ENCODE assay signal across 1 cellular context in the genomic region with DNA sequence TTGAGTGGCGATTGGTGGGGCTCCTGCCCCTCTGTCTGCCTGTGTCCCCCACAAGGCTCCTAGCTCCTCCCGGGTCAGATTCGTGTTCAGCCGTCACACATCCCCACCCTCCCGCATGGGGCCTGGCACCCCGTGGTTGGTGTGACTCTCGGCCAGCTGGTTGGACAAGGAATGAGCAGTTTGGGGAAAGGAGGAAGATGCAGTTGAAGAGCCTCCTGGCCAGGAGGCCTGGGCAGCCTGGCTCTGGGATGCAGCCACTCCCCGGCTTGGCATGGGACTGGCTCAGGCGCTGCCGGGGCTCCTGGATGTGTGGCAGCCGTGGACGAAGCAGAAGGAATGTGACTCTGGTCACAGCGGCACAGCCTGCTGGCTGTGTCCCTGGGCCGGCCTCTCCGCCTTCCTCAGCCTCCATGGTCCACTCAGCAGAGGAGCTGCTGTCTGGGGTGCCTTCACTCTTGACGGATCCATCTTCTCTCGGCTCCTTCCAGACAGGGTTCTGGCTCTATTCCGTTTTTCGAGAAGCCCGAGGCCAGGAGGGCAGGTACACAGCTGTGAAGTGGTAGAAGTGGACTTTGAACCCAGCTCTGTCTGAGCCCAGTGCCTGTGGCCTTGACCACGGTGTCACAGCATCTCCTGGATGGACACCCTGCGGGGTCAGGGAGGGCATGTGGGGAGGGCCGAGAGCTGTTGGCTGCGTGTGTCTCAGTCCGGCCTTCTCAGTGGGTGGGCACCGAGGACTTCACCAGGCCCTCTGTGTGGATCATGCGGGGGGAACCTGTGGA.
TF ChIP-seq lines count a peak whose summit lies in the region.

No MANE protein-coding gene starts in this region.

TF ChIP-seq in A549, 52 proteins besides CTCF, POLR2A, EP300 and RAD21 (continued from another document):
- TF ChIP-seq REST (IDR thresholded peaks at IDR 0.05) (no peak), HOXB13 (CRISPR knock-in tag; IDR thresholded peaks at IDR 0.05; ENCODE audit: low read depth) (no peak), NR3C1 (IDR thresholded peaks at IDR 0.05) (no peak), HEYL (CRISPR knock-in tag; IDR thresholded peaks at IDR 0.05) (no peak), FOSB (CRISPR knock-in tag; IDR thresholded peaks at IDR 0.05) (no peak), HOXB5 (CRISPR knock-in tag; IDR thresholded peaks at IDR 0.05) (no peak)
- TF ChIP-seq, protein P1, sequence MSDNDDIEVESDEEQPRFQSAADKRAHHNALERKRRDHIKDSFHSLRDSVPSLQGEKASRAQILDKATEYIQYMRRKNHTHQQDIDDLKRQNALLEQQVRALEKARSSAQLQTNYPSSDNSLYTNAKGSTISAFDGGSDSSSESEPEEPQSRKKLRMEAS (IDR thresholded peaks at IDR 0.05) = no peak
- TF ChIP-seq, protein P2, sequence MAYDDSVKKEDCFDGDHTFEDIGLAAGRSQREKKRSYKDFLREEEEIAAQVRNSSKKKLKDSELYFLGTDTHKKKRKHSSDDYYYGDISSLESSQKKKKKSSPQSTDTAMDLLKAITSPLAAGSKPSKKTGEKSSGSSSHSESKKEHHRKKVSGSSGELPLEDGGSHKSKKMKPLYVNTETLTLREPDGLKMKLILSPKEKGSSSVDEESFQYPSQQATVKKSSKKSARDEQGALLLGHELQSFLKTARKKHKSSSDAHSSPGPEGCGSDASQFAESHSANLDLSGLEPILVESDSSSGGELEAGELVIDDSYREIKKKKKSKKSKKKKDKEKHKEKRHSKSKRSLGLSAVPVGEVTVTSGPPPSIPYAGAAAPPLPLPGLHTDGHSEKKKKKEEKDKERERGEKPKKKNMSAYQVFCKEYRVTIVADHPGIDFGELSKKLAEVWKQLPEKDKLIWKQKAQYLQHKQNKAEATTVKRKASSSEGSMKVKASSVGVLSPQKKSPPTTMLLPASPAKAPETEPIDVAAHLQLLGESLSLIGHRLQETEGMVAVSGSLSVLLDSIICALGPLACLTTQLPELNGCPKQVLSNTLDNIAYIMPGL (CRISPR knock-in tag; IDR thresholded peaks at IDR 0.05; ENCODE audit: borderline replicate concordance) = no peak
- TF ChIP-seq, protein P3, sequence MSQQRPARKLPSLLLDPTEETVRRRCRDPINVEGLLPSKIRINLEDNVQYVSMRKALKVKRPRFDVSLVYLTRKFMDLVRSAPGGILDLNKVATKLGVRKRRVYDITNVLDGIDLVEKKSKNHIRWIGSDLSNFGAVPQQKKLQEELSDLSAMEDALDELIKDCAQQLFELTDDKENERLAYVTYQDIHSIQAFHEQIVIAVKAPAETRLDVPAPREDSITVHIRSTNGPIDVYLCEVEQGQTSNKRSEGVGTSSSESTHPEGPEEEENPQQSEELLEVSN (IDR thresholded peaks at IDR 0.05; ENCODE audit: borderline replicate concordance, low read depth) = no peak
